8 cellular contexts compared by ENCODE assay signal in the genomic region with DNA sequence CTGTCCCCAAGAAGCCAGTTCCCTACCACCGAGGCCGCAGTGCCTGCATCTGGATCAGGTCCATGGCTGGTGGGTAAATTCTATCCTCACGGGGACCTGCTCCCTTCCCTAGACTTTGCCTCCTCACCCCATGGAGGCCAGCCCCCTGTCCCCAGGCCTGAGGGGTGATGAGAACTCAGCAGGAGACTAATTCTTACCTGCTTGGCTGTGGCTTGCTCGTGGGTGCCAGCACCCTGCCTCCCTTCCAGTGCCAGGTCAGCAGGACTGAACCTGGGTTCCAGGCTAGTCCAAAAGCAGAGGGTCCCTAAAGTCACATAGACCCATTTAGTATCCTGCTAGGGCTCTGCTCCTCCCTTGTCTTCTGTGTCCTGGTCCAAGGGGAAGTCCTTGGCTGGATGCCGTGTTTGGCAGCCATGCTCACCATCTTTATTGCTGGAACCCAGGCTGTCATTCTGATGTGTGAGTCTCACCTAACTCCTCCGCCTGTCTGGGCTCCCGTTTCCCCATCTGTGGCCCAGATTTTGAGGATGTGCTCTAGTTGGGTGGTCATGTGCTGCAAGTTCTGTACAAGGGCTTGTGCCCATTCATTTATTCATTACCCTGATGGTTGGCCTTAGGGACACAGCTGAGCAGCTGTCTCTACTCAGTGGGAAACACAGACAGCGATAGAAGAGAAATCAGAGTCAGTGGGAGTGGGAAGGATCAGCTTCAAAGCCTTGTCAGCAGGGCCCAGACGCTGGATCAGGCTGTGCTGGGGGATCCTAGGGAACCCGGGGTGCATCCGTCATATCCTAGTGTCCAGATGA. TPM values are rescaled to one million over a fixed set of nuclear protein-coding genes. Genes with fewer than 3 reads are reported as not detected.
A peak's percentile ranks its signal among the peaks of the same experiment; 100 is the strongest.
DNase-seq lines count a peak whose midpoint lies in the region; ATAC-seq and TF ChIP-seq lines count a peak whose summit lies in the region.

No MANE protein-coding gene starts in this region.

- TF ChIP-seq RAD21 in SK-N-SH (IDR thresholded peaks at IDR 0.05; ENCODE audit: low read length): no peak

- H3K79me2 ChIP-seq in SK-N-SH (ENCODE audit: insufficient read depth): peaks cover 19% of the 10 kb centered on the region; the same call in 1 of the 2 replicates

- POLR2A ChIA-PET in SK-N-SH (lab: Yijun Ruan, JAX): no interaction called here

- intact Hi-C loops in esophagus muscularis mucosa (cut with DNase I) (no loop called here), natural killer cell (cut with micrococcal nuclease) (no loop called here)

- H3K4me1 ChIP-seq in SK-N-SH (ENCODE audit: control insufficient read depth in 1 of 2, insufficient read depth in 2 of 2, low read depth in 1 of 2, low read length in 1 of 2): peaks cover 0 to 11% of the 10 kb centered on the region in 2 experiments; a peak in 1 of 4 replicates
- peaks cover 12 to 34% (median 27%) of the 10 kb centered on the region in 4 donors for H3K4me1 ChIP-seq in esophagus muscularis mucosa

- TF ChIP-seq CTCF in SK-N-SH (IDR thresholded peaks at IDR 0.05) (no peak), esophagus muscularis mucosa (IDR thresholded peaks at IDR 0.05) (no peak), natural killer cell (IDR thresholded peaks at IDR 0.05) (no peak)

- peak overlapping the region; percentile 93 for H2AFZ ChIP-seq in SK-N-SH (ENCODE audit: low read depth)

- TF ChIP-seq EP300 in SK-N-SH (IDR thresholded peaks at IDR 0.05; ENCODE audit: borderline replicate concordance in 1 of 2, low read depth in 1 of 2, low read length in 1 of 2): no peak
- TF ChIP-seq EP300 in esophagus muscularis mucosa (IDR thresholded peaks at IDR 0.05): no peak

- H3K9me3 ChIP-seq in SK-N-SH (no peaks in the 10 kb centered on the region), esophagus muscularis mucosa (no peaks in the 10 kb centered on the region)

- peak overlapping the region; percentile 85 for H3K4me2 ChIP-seq in SK-N-SH

- H3K4me1 Mint-ChIP-seq in activated CD8-positive, alpha-beta memory T cell treated with anti-CD3 and anti-CD28 coated beads, Interleukin-2, amount 10 ng/mL, durations not matched to agents 7 days and 5 days: peaks cover 13% of the 10 kb centered on the region
- H3K4me1 Mint-ChIP-seq in natural killer cell: peaks cover 15 to 23% of the 10 kb centered on the region in 2 donors

- H3K36me3 ChIP-seq in SK-N-SH (replicated peaks in 1 of 2; ENCODE audit: control insufficient read depth in 1 of 2, insufficient read depth in 2 of 2, low read length in 1 of 2) (no peaks in the 10 kb centered on the region), esophagus muscularis mucosa (peaks cover 0 to 8% (median 5%) of the 10 kb centered on the region in 4 donors)

- WGBS in SK-N-SH (ENCODE audit: low lambda C conversion rate): 38% methylated on average over 7 of the region's 11 CpGs
- 23% methylated on average over 8 of the region's 11 CpGs for WGBS in esophagus muscularis mucosa

- no peaks in the 10 kb centered on the region for H3K36me3 Mint-ChIP-seq in activated CD8-positive, alpha-beta memory T cell treated with anti-CD3 and anti-CD28 coated beads, Interleukin-2, amount 10 ng/mL, durations not matched to agents 7 days and 5 days
- H3K36me3 Mint-ChIP-seq in natural killer cell: no peaks in the 10 kb centered on the region

- no peak for ATAC-seq in activated CD8-positive, alpha-beta memory T cell treated with anti-CD3 and anti-CD28 coated beads, Interleukin-2, amount 10 ng/mL, durations not matched to agents 7 days and 5 days
- ATAC-seq in natural killer cell (no peak), GM21786 (IDR thresholded peaks at IDR 0.05; ENCODE audit: unreplicated experiment) (no peak)

- no peaks in the 10 kb centered on the region for H3K27me3 Mint-ChIP-seq in activated CD8-positive, alpha-beta memory T cell treated with anti-CD3 and anti-CD28 coated beads, Interleukin-2, amount 10 ng/mL, durations not matched to agents 7 days and 5 days
- H3K27me3 Mint-ChIP-seq in natural killer cell (ENCODE audit: low read depth in 2 of 2): peaks cover 0 to 3% of the 10 kb centered on the region in 2 donors

- H3F3A ChIP-seq in SK-N-SH (replicated peaks; ENCODE audit: insufficient read depth): peaks cover 5% of the 10 kb centered on the region

- H3K4me3 Mint-ChIP-seq in activated CD8-positive, alpha-beta memory T cell treated with anti-CD3 and anti-CD28 coated beads, Interleukin-2, amount 10 ng/mL, durations not matched to agents 7 days and 5 days: peak overlapping the region; percentile 70
- H3K4me3 Mint-ChIP-seq in natural killer cell: peak overlapping the region; percentile 87

- TF ChIP-seq POLR2A in esophagus muscularis mucosa (IDR thresholded peaks at IDR 0.05; ENCODE audit: low read depth): no peak

- H3K27ac ChIP-seq in SK-N-SH (ENCODE audit: low read depth in 2 of 2, low read length in 1 of 2): peak overlapping the region; percentile 20 to 51; a peak in 2 of 4 replicates
- peak overlapping the region; percentile 82 to 91 (median 87) for H3K27ac ChIP-seq in esophagus muscularis mucosa (replicated peaks in 1 of 4)

- CTCF ChIA-PET in activated CD8-positive, alpha-beta memory T cell treated with anti-CD3 and anti-CD28 coated beads, Interleukin-2, amount 10 ng/mL, durations not matched to agents 7 days and 5 days (lab: Charles Lee): interaction anchor here (1.9 kb wide), 1 partner anchor 27 kb away, joined by 4 read pairs; no protein-coding TSS in a partner anchor
- CTCF ChIA-PET in SK-N-SH (lab: Yijun Ruan, JAX): interaction anchor here (1.1 to 1.5 kb wide), 6 partner anchors 43 to 185 kb away, joined by 3 to 12 read pairs (median 4); no protein-coding TSS in a partner anchor

- 0 out of 2 replicates have a peak, but pooled peaks cover 3% of the 10 kb centered on the region for H4K20me1 ChIP-seq in SK-N-SH (ENCODE audit: insufficient read depth)

- no peak for DNase-seq in activated CD8-positive, alpha-beta memory T cell treated with anti-CD3 and anti-CD28 coated beads, Interleukin-2, amount 10 ng/mL, durations not matched to agents 7 days and 5 days
- no peak for DNase-seq in activated CD8-positive, alpha-beta memory T cell treated with anti-CD3 and anti-CD28 coated beads, Interleukin-2, amount 50 U/mL, for 48 hours
- DNase-seq in SK-N-SH: no peak
- no peak for DNase-seq in esophagus muscularis mucosa (ENCODE audit: extremely low spot score)
- DNase-seq in natural killer cell: no peak
- no peak for DNase-seq in activated gamma-delta T cell treated with Interleukin-2 at 50 U/mL for 16 hours
- no peak for DNase-seq in OCI-M1 (lab: John Stamatoyannopoulos, UW)

- H3K9me2 ChIP-seq in SK-N-SH: no peaks in the 10 kb centered on the region

- H3K4me3 ChIP-seq in SK-N-SH (ENCODE audit: low read depth in 2 of 2, low read length in 1 of 2) (peak overlapping the region; percentile 72 to 86), esophagus muscularis mucosa (peak overlapping the region; percentile 68 to 91 (median 76))

- H3K9me3 Mint-ChIP-seq in activated CD8-positive, alpha-beta memory T cell treated with anti-CD3 and anti-CD28 coated beads, Interleukin-2, amount 10 ng/mL, durations not matched to agents 7 days and 5 days (ENCODE audit: low read depth): no peaks in the 10 kb centered on the region
- no peaks in the 10 kb centered on the region for H3K9me3 Mint-ChIP-seq in natural killer cell

- H3K27me3 ChIP-seq in SK-N-SH (ENCODE audit: insufficient read depth) (no peaks in the 10 kb centered on the region), esophagus muscularis mucosa (no peaks in the 10 kb centered on the region)

- peak overlapping the region; percentile 76 for H3K9ac ChIP-seq in SK-N-SH

- peak overlapping the region; percentile 47 for H3K27ac Mint-ChIP-seq in activated CD8-positive, alpha-beta memory T cell treated with anti-CD3 and anti-CD28 coated beads, Interleukin-2, amount 10 ng/mL, durations not matched to agents 7 days and 5 days
- peak overlapping the region; percentile 70 to 85 for H3K27ac Mint-ChIP-seq in natural killer cell

TF ChIP-seq in SK-N-SH, 30 proteins besides CTCF, POLR2A, EP300 and RAD21 (continues in another document):
- no peak for TF ChIP-seq RFX5 (IDR thresholded peaks at IDR 0.05; ENCODE audit: low read length)
- no peak for TF ChIP-seq MXI1 (IDR thresholded peaks at IDR 0.05; ENCODE audit: low read depth, low read length)
- TF ChIP-seq JUND (IDR thresholded peaks at IDR 0.05): no peak
- TF ChIP-seq, protein P1, sequence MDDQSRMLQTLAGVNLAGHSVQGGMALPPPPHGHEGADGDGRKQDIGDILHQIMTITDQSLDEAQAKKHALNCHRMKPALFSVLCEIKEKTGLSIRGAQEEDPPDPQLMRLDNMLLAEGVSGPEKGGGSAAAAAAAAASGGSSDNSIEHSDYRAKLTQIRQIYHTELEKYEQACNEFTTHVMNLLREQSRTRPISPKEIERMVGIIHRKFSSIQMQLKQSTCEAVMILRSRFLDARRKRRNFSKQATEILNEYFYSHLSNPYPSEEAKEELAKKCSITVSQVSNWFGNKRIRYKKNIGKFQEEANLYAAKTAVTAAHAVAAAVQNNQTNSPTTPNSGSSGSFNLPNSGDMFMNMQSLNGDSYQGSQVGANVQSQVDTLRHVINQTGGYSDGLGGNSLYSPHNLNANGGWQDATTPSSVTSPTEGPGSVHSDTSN (IDR thresholded peaks at IDR 0.05): no peak
- no peak for TF ChIP-seq RXRA (IDR thresholded peaks at IDR 0.05; ENCODE audit: borderline replicate concordance, low read depth)

RNA-seq across cellular contexts. Expression of a gene that starts 0.9 kb away (rescaled TPM):
- total RNA-seq in activated CD8-positive, alpha-beta memory T cell treated with anti-CD3 and anti-CD28 coated beads, Interleukin-2, amount 10 ng/mL, durations not matched to agents 7 days and 5 days: 10 to 100 TPM; 11.2 to 12.5 TPM
- 12.1 and 15.2 TPM in 2 replicates for polyA plus RNA-seq in SK-N-SH (2012; rRNA removed)
- polyA plus RNA-seq in SK-N-SH (2012; cell fraction: cytosol; rRNA removed): 12.0 and 14.6 TPM in 2 replicates
- 17.4 and 19.8 TPM in 2 replicates for polyA plus RNA-seq in SK-N-SH (2012; cell fraction: nucleus; rRNA removed)
- total RNA-seq in esophagus muscularis mucosa (10 to 100 TPM; 30.2 to 60.9 (median 33.1) TPM), natural killer cell (10 to 100 TPM; 15.5 to 18.1 (median 16.3) TPM)

RNA-seq across cellular contexts. Expression of a gene that starts 24.4 kb away (rescaled TPM):
- total RNA-seq in activated CD8-positive, alpha-beta memory T cell treated with anti-CD3 and anti-CD28 coated beads, Interleukin-2, amount 10 ng/mL, durations not matched to agents 7 days and 5 days: 10 to 100 TPM; 18.5 to 20.6 TPM
- 12.0 and 12.9 TPM in 2 replicates for polyA plus RNA-seq in SK-N-SH (2012; rRNA removed)
- 6.1 and 6.3 TPM in 2 replicates for polyA plus RNA-seq in SK-N-SH (2012; cell fraction: cytosol; rRNA removed)
- polyA plus RNA-seq in SK-N-SH (2012; cell fraction: nucleus; rRNA removed): 45.4 and 66.1 TPM in 2 replicates
- 10 to 100 TPM; 19.1 to 22.8 (median 19.8) TPM for total RNA-seq in esophagus muscularis mucosa
- total RNA-seq in natural killer cell: 10 to 100 TPM; 26.1 to 34.4 (median 31.2) TPM

RNA-seq across cellular contexts. Expression of a gene that starts 44.4 kb away (rescaled TPM):
- total RNA-seq in activated CD8-positive, alpha-beta memory T cell treated with anti-CD3 and anti-CD28 coated beads, Interleukin-2, amount 10 ng/mL, durations not matched to agents 7 days and 5 days: not detected
- 0.08 and 0.10 TPM in 2 replicates for polyA plus RNA-seq in SK-N-SH (2012; rRNA removed)
- 0.03 and 0.06 TPM in 2 replicates for polyA plus RNA-seq in SK-N-SH (2012; cell fraction: cytosol; rRNA removed)
- polyA plus RNA-seq in SK-N-SH (2012; cell fraction: nucleus; rRNA removed): 0.04 and 0.10 TPM in 2 replicates
- total RNA-seq in esophagus muscularis mucosa: 10 to 100 TPM in 1 of 4 donors, not detected in 3; 13.6 TPM
- total RNA-seq in natural killer cell: not detected
